Comparison of ENCODE assay signal across 17 cellular contexts in genomic region chr16:31527617-31528287, GRCh38. TPM values are rescaled to one million over a fixed set of nuclear protein-coding genes. Genes with fewer than 3 reads are reported as not detected.
DNase-seq lines count a peak whose midpoint lies in the region; ATAC-seq and TF ChIP-seq lines count a peak whose summit lies in the region.
"Had no signal": no experiment of that assay in that cellular context is flagged by ENCODE, and none has a peak within 500 bp of the region (broad histone marks: within the 10 kb centered on the region; RNA-seq: fewer than 3 reads in every experiment).

Gene AHSP (plus strand): TSS chr16:31527900. CDS start chr16:31528140, 240 bp downstream.

- H3K36me3 ChIP-seq in NT2/D1 (ENCODE audit: insufficient read depth, insufficient read length, low read length) (no peaks in the 10 kb centered on the region), esophagus muscularis mucosa (no peaks in the 10 kb centered on the region)
- H3K36me3 ChIP-seq: cardiac muscle cell had no signal

- H3K9me3 ChIP-seq in NT2/D1 (ENCODE audit: insufficient read depth, low read length) (no peaks in the 10 kb centered on the region), esophagus muscularis mucosa (no peaks in the 10 kb centered on the region)

- H3K4me1 ChIP-seq in NT2/D1 (ENCODE audit: insufficient read depth, insufficient read length): peaks cover 8% of the 10 kb centered on the region
- H3K4me1 ChIP-seq in esophagus muscularis mucosa: peaks cover 2 to 17% (median 17%) of the 10 kb centered on the region in 4 donors

- TF ChIP-seq POLR2A in esophagus muscularis mucosa (IDR thresholded peaks at IDR 0.05; ENCODE audit: low read depth): no peak

- no peak for TF ChIP-seq CTCF in esophagus muscularis mucosa (IDR thresholded peaks at IDR 0.05)

- 85% methylated on average over 8 of the region's 8 CpGs for WGBS in esophagus muscularis mucosa

- peaks cover 50% of the 10 kb centered on the region for H3K27me3 ChIP-seq in NT2/D1 (ENCODE audit: insufficient read depth, insufficient read length)
- H3K27me3 ChIP-seq in esophagus muscularis mucosa: peaks cover 0 to 36% (median 0%) of the 10 kb centered on the region in 4 donors

- no peak for TF ChIP-seq EP300 in esophagus muscularis mucosa (IDR thresholded peaks at IDR 0.05)

- intact Hi-C loops in esophagus muscularis mucosa (cut with DNase I): no loop called here
- intact Hi-C loops in sciatic nerve (cut with DNase I): no loop called here

- no peak for ATAC-seq in sciatic nerve
- no peak for ATAC-seq in GM18873 (IDR thresholded peaks at IDR 0.05; ENCODE audit: low FRiP score, unreplicated experiment)
- ATAC-seq: left colon had no signal

- DNase-seq in ELF-1 (ENCODE audit: low read depth, low spot score) (peak; percentile 13), NT2/D1 (ENCODE audit: low read depth, low spot score) (no peak), esophagus muscularis mucosa (ENCODE audit: extremely low spot score) (no peak), sciatic nerve (ENCODE audit: low spot score) (no peak), amniotic stem cell (lab: John Stamatoyannopoulos, UW) (no peak), NOMO-1 (lab: John Stamatoyannopoulos, UW; ENCODE audit: unreplicated experiment in 2 of 2) (no peak), nucleus accumbens (lab: John Stamatoyannopoulos, UW) (no peak)
- DNase-seq: HCEC 1CT; left colon; NCI-H2107; stimulated activated CD4-positive, alpha-beta T cell treated with anti-CD3 and anti-CD28 coated beads, Interleukin-1b, Interleukin-23, amount 100 ng/mL, for 48 hours; stimulated activated naive CD4-positive, alpha-beta T cell had no signal

- H3K4me3 ChIP-seq in NT2/D1 (ENCODE audit: insufficient read length, low read depth) (peak within 1 kb of the TSS; percentile 46), esophagus muscularis mucosa (peak within 1 kb of the TSS; percentile 46 to 61 (median 50))

- peak within 1 kb of the TSS in 1 of 4 donors; percentile 62 for H3K27ac ChIP-seq in esophagus muscularis mucosa (replicated peaks in 1 of 4)
- H3K27ac ChIP-seq: cardiac muscle cell had no signal

- peak within 1 kb of the TSS; percentile 62 for H3K9ac ChIP-seq in NT2/D1 (ENCODE audit: insufficient read length, low read depth)

RNA-seq across cellular contexts. Expression of gene AHSP, which starts in this region (rescaled TPM):
- total RNA-seq in esophagus muscularis mucosa: 1 to 10 TPM in 1 of 4 donors, not detected in 3; 1.2 TPM
- 17.7 TPM for total RNA-seq in sciatic nerve
- total RNA-seq: cardiac muscle cell; fibroblast of lung; left colon; LHCN-M2; T-helper 2 cell treated with Interferon-gamma antibody and Interleukin-4, amounts not matched to agents 100 ng/mL and 5 ng/mL, for 36 hours had no signal
